8 cellular contexts compared by ENCODE assay signal in genomic region chr7:132656846-132657776, GRCh38.
A peak's percentile ranks its signal among the peaks of the same experiment; 100 is the strongest.
DNase-seq lines count a peak whose midpoint lies in the region; ATAC-seq and TF ChIP-seq lines count a peak whose summit lies in the region.

No MANE protein-coding gene starts in this region.

- H3K27me3 ChIP-seq in left ventricle myocardium inferior (ENCODE audit: low read depth) (no peaks in the 10 kb centered on the region), endodermal cell (ENCODE audit: control insufficient read depth, insufficient read depth, low read length, poor library complexity, severe bottlenecking) (no peaks in the 10 kb centered on the region)
- H3K27me3 ChIP-seq in CD4-positive, alpha-beta memory T cell (ENCODE audit: insufficient read depth, low read length), result no peaks in the 10 kb centered on the region

- no peaks in the 10 kb centered on the region for H3K9me3 Mint-ChIP-seq in endodermal cell
- H3K9me3 Mint-ChIP-seq in type B pancreatic cell, result no peaks in the 10 kb centered on the region
- H3K9me3 Mint-ChIP-seq in CD4-positive, alpha-beta memory T cell, result peaks cover 0 to 4% (median 1%) of the 10 kb centered on the region in 8 donors

- H3K9me3 ChIP-seq in left ventricle myocardium inferior (replicated peaks) (peaks cover 7% of the 10 kb centered on the region), endodermal cell (ENCODE audit: control insufficient read depth, low read length) (no peaks in the 10 kb centered on the region)
- no peaks in the 10 kb centered on the region for H3K9me3 ChIP-seq in CD4-positive, alpha-beta memory T cell (ENCODE audit: control insufficient read depth in 1 of 2, low read length in 2 of 2)

- CTCF ChIA-PET in CD4-positive, alpha-beta memory T cell (lab: Charles Lee; ENCODE audit: partially characterized antibody), result interaction anchor here (1.6 to 1.9 kb wide), 2 partner anchors 9 to 10 kb away, joined by 7 to 11 read pairs; no protein-coding TSS in a partner anchor

- ATAC-seq in Right ventricle myocardium superior (ENCODE audit: poor library complexity) (no peak), HG02623 (IDR thresholded peaks at IDR 0.05; ENCODE audit: unreplicated experiment) (no peak)

- H3K36me3 ChIP-seq in left ventricle myocardium inferior (no peaks in the 10 kb centered on the region), endodermal cell (ENCODE audit: control insufficient read depth, insufficient read depth, low read length) (no peaks in the 10 kb centered on the region)
- H3K36me3 ChIP-seq in CD4-positive, alpha-beta memory T cell (ENCODE audit: insufficient read depth, low read length), result no peaks in the 10 kb centered on the region

- H3K27me3 Mint-ChIP-seq in endodermal cell (ENCODE audit: insufficient read depth) (no peaks in the 10 kb centered on the region), type B pancreatic cell (peaks cover 20% of the 10 kb centered on the region)
- no peaks in the 10 kb centered on the region for H3K27me3 Mint-ChIP-seq in CD4-positive, alpha-beta memory T cell

- H3K27ac Mint-ChIP-seq in endodermal cell (no peak overlapping the region), type B pancreatic cell (no peak overlapping the region)
- peak overlapping the region in 3 of 7 donors; percentile 8 to 25 (median 19) for H3K27ac Mint-ChIP-seq in CD4-positive, alpha-beta memory T cell

- 88% methylated on average over 7 to 9 of the region's 9 CpGs for WGBS in endodermal cell (ENCODE audit: insufficient coverage in 1 of 2, insufficient read length in 1 of 2), 2 experiments

- intact Hi-C loops in left ventricle myocardium inferior (cut with micrococcal nuclease), result no loop called here
- intact Hi-C loops in Right ventricle myocardium superior (cut with DNase I), result no loop called here
- intact Hi-C loops in CD4-positive, alpha-beta memory T cell (cut with micrococcal nuclease), result loop anchor here (1.0 to 10.0 kb wide), 2 partner anchors 114 to 428 kb away; partner anchors contain the start of gene CHCHD3

- H3K4me1 ChIP-seq in left ventricle myocardium inferior (peaks cover 13% of the 10 kb centered on the region), endodermal cell (ENCODE audit: control insufficient read depth, insufficient read depth, low read length) (no peaks in the 10 kb centered on the region)
- H3K4me1 ChIP-seq in CD4-positive, alpha-beta memory T cell (ENCODE audit: insufficient read depth, low read length), result peaks cover 25% of the 10 kb centered on the region

- no peak overlapping the region for H3K27ac ChIP-seq in left ventricle myocardium inferior (replicated peaks)
- no peak overlapping the region for H3K27ac ChIP-seq in endodermal cell (ENCODE audit: low read depth, low read length)
- H3K27ac ChIP-seq in CD4-positive, alpha-beta memory T cell (ENCODE audit: low read depth, low read length), result no peak overlapping the region

- H3K9ac ChIP-seq in endodermal cell (ENCODE audit: extremely low read depth, low read length, poor library complexity, severe bottlenecking), result no peak overlapping the region

- DNase-seq in left ventricle myocardium inferior (no peak), Right ventricle myocardium superior (no peak), NCI-H2171 treated with DMSO at 0.1 percent for 48 hours (lab: John Stamatoyannopoulos, UW) (peak; percentile 75), endodermal cell (peak; percentile 71), type B pancreatic cell (ENCODE audit: extremely low spot score, unreplicated experiment) (no peak), NCI-H128 (lab: John Stamatoyannopoulos, UW; ENCODE audit: unreplicated experiment) (no peak)
- no peak for DNase-seq in CD4-positive, alpha-beta memory T cell

- peaks cover 13% of the 10 kb centered on the region for H3K4me1 Mint-ChIP-seq in endodermal cell
- peaks cover 10% of the 10 kb centered on the region for H3K4me1 Mint-ChIP-seq in type B pancreatic cell (ENCODE audit: unreplicated experiment)
- peaks cover 24 to 37% (median 29%) of the 10 kb centered on the region in 4 donors for H3K4me1 Mint-ChIP-seq in CD4-positive, alpha-beta memory T cell

- H3K36me3 Mint-ChIP-seq in endodermal cell (ENCODE audit: low read depth) (no peaks in the 10 kb centered on the region), type B pancreatic cell (no peaks in the 10 kb centered on the region)
- no peaks in the 10 kb centered on the region for H3K36me3 Mint-ChIP-seq in CD4-positive, alpha-beta memory T cell

- no peak overlapping the region for H3K4me3 ChIP-seq in left ventricle myocardium inferior
- no peak overlapping the region for H3K4me3 ChIP-seq in endodermal cell (ENCODE audit: low read length)
- no peak overlapping the region for H3K4me3 ChIP-seq in CD4-positive, alpha-beta memory T cell (ENCODE audit: low read length in 2 of 2)

- H3K4me3 Mint-ChIP-seq in endodermal cell (no peak overlapping the region), type B pancreatic cell (no peak overlapping the region)
- no peak overlapping the region for H3K4me3 Mint-ChIP-seq in CD4-positive, alpha-beta memory T cell

- TF ChIP-seq CTCF in left ventricle myocardium inferior (IDR thresholded peaks at IDR 0.05; ENCODE audit: borderline replicate concordance) (peak; percentile 57), endodermal cell (conservative IDR thresholded peaks at IDR 0.05) (peak; percentile 81), type B pancreatic cell (conservative IDR thresholded peaks at IDR 0.05) (peak; percentile 72)

- POLR2A ChIA-PET in CD4-positive, alpha-beta memory T cell (lab: Charles Lee; ENCODE audit: partially characterized antibody), result interaction anchor here (1.4 to 3.6 kb wide), 2 partner anchors 9 kb away, joined by 3 to 23 read pairs; no protein-coding TSS in a partner anchor

Comparison
In these comparisons a context has a peak if more than half of its experiments do, and no peak if none do; other contexts are left out.
1. DNase-seq: peak in NCI-H2171 treated with DMSO at 0.1 percent for 48 hours (single experiment) and endodermal cell (single experiment); none in left ventricle myocardium inferior (single experiment), Right ventricle myocardium superior (single experiment), type B pancreatic cell (single experiment), CD4-positive, alpha-beta memory T cell (0 of 5) and NCI-H128 (single experiment).
2. Peak in every context shown above with its lines, with median percentiles within 50 percentile points of each other: CTCF ChIP-seq.